ENCODE assay signal across 14 cellular contexts in the genomic region with DNA sequence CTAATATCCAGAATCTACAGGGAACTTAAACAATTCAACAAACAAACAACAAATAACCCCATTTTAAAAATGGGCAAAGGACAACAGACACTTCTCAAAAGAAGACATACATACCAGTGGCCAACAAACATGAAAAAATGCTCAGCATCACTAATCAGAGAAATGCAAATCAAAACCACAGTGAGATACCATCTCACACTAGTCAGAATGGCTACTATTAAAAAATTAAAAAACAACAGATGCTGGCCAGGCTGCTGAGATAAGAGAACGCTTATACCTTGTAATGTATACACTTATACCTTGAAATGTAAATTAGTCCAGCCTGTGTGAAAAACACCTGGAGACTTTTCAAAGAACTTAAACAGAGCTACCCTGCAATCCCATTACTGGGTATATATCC.
"Had no signal": no experiment of that assay in that cellular context is flagged by ENCODE, and none has a peak within 500 bp of the region (broad histone marks: within the 10 kb centered on the region; RNA-seq: fewer than 3 reads in every experiment).

No MANE protein-coding gene starts in this region.

- H3K4me3 Mint-ChIP-seq: activated B cell treated with CpG ODN at 0.5 μM for 24 hours; activated CD4-positive, alpha-beta T cell treated with anti-CD3 and anti-CD28 coated beads, Interleukin-2, amount 10 ng/mL, durations not matched to agents 7 days and 5 days; memory B cell; natural killer cell treated with Interleukin-12 subunit alpha and Interleukin-12 subunit beta and Interleukin-15 and Interleukin-18, amount 100 ng/mL, for 72 hours had no signal

- ATAC-seq: activated naive CD4-positive, alpha-beta T cell treated with anti-CD3 and anti-CD28 coated beads, Interleukin-2, amount 50 U/mL, for 72 hours; gastrocnemius medialis; natural killer cell treated with Interleukin-12 subunit alpha and Interleukin-12 subunit beta and Interleukin-15 and Interleukin-18, amount 100 ng/mL, for 72 hours had no signal

- H3K4me3 ChIP-seq: cardiac muscle cell, gastrocnemius medialis, left ventricle myocardium inferior, right atrium auricular region, uterus had no signal

- H3K27ac Mint-ChIP-seq: activated B cell treated with CpG ODN at 0.5 μM for 24 hours; activated CD4-positive, alpha-beta T cell treated with anti-CD3 and anti-CD28 coated beads, Interleukin-2, amount 10 ng/mL, durations not matched to agents 7 days and 5 days; activated naive CD4-positive, alpha-beta T cell treated with anti-CD3 and anti-CD28 coated beads, Interleukin-2, amount 50 U/mL, for 72 hours; memory B cell; natural killer cell treated with Interleukin-12 subunit alpha and Interleukin-12 subunit beta and Interleukin-15 and Interleukin-18, amount 100 ng/mL, for 72 hours had no signal

- H3K9me3 ChIP-seq: gastrocnemius medialis, left ventricle myocardium inferior, right atrium auricular region, uterus had no signal

- H3K27me3 Mint-ChIP-seq: activated B cell treated with CpG ODN at 0.5 μM for 24 hours; activated CD4-positive, alpha-beta T cell treated with anti-CD3 and anti-CD28 coated beads, Interleukin-2, amount 10 ng/mL, durations not matched to agents 7 days and 5 days had no signal

- H3K4me1 Mint-ChIP-seq: activated B cell treated with CpG ODN at 0.5 μM for 24 hours; activated CD4-positive, alpha-beta T cell treated with anti-CD3 and anti-CD28 coated beads, Interleukin-2, amount 10 ng/mL, durations not matched to agents 7 days and 5 days; memory B cell had no signal

- H3K36me3 Mint-ChIP-seq: activated naive CD4-positive, alpha-beta T cell treated with anti-CD3 and anti-CD28 coated beads, Interleukin-2, amount 50 U/mL, for 72 hours; memory B cell; natural killer cell treated with Interleukin-12 subunit alpha and Interleukin-12 subunit beta and Interleukin-15 and Interleukin-18, amount 100 ng/mL, for 72 hours had no signal

- H3K9me3 Mint-ChIP-seq: activated B cell treated with CpG ODN at 0.5 μM for 24 hours; activated CD4-positive, alpha-beta T cell treated with anti-CD3 and anti-CD28 coated beads, Interleukin-2, amount 10 ng/mL, durations not matched to agents 7 days and 5 days; memory B cell had no signal

- DNase-seq: activated B cell treated with CpG ODN at 0.5 μM for 24 hours; activated CD4-positive, alpha-beta T cell treated with anti-CD3 and anti-CD28 coated beads, Interleukin-2, amount 10 ng/mL, durations not matched to agents 7 days and 5 days; activated effector memory CD4-positive, alpha-beta T cell treated with anti-CD3 and anti-CD28 coated beads, Interleukin-2, amount 50 U/mL, for 16 hours; anterior cingulate cortex; gastrocnemius medialis; left ventricle myocardium inferior; nucleus accumbens; small intestine; uterus had no signal

- H3K27ac ChIP-seq: cardiac muscle cell, gastrocnemius medialis, left ventricle myocardium inferior, right atrium auricular region, uterus had no signal

- H3K27me3 ChIP-seq: cardiac muscle cell, gastrocnemius medialis, right atrium auricular region, uterus had no signal

- H3K4me1 ChIP-seq: gastrocnemius medialis, right atrium auricular region, uterus had no signal

- H3K36me3 ChIP-seq: cardiac muscle cell, gastrocnemius medialis, left ventricle myocardium inferior, right atrium auricular region, uterus had no signal
